22 cellular contexts compared by ENCODE assay signal in genomic region chr5:111679611-111680010, GRCh38.
DNase-seq lines count a peak whose midpoint lies in the region; ATAC-seq and TF ChIP-seq lines count a peak whose summit lies in the region.
"Had no signal": no experiment of that assay in that cellular context is flagged by ENCODE, and none has a peak within 500 bp of the region (broad histone marks: within the 10 kb centered on the region; RNA-seq: fewer than 3 reads in every experiment).

No MANE protein-coding gene starts in this region.

- no peak overlapping the region for H3K23ac ChIP-seq in mesenchymal stem cell (ENCODE audit: low read length in 2 of 2)

- H4K91ac ChIP-seq in mesenchymal stem cell (ENCODE audit: low read length): peak overlapping the region; percentile 22

- H3K27ac Mint-ChIP-seq in osteocyte (ENCODE audit: unreplicated experiment): peak overlapping the region; percentile 5
- H3K27ac Mint-ChIP-seq in activated naive CD4-positive, alpha-beta T cell treated with anti-CD3 and anti-CD28 coated beads for 36 hours: no peak overlapping the region
- H3K27ac Mint-ChIP-seq: B cell; CD8-positive, alpha-beta memory T cell; GM23338 had no signal

- H3K27me3 Mint-ChIP-seq in osteocyte (ENCODE audit: unreplicated experiment): no peaks in the 10 kb centered on the region
- H3K27me3 Mint-ChIP-seq in activated naive CD4-positive, alpha-beta T cell treated with anti-CD3 and anti-CD28 coated beads for 36 hours (ENCODE audit: low read depth): peaks cover 5% of the 10 kb centered on the region

- H3K18ac ChIP-seq in mesenchymal stem cell (ENCODE audit: low read depth in 1 of 2, low read length in 2 of 2): peak overlapping the region; percentile 6 to 95

- H3K36me3 ChIP-seq in SK-N-MC (ENCODE audit: insufficient read depth, low read length) (no peaks in the 10 kb centered on the region), mesenchymal stem cell (ENCODE audit: control insufficient read depth in 1 of 2, insufficient read depth in 2 of 2, low read depth in 1 of 2, low read length in 2 of 2) (no peaks in the 10 kb centered on the region)
- H3K36me3 ChIP-seq: BLaER1 treated with 17β-estradiol and CSF1 and Interleukin-3, amounts not matched to agents 10 nM and 100 nM had no signal

- H3K4me3 Mint-ChIP-seq in osteocyte (ENCODE audit: unreplicated experiment): no peak overlapping the region
- no peak overlapping the region for H3K4me3 Mint-ChIP-seq in activated naive CD4-positive, alpha-beta T cell treated with anti-CD3 and anti-CD28 coated beads for 36 hours
- H3K4me3 Mint-ChIP-seq: B cell; CD8-positive, alpha-beta memory T cell; GM23338 had no signal

- H2AK5ac ChIP-seq in mesenchymal stem cell (ENCODE audit: low read length, severe bottlenecking): peak overlapping the region; percentile 96

- H3K27ac ChIP-seq in SK-N-MC (peak overlapping the region; percentile 94; the same call in 1 of the 2 replicates), mesenchymal stem cell (ENCODE audit: low read length, poor library complexity, severe bottlenecking) (peak overlapping the region; percentile 3)
- H3K27ac ChIP-seq: BLaER1 treated with 17β-estradiol and CSF1 and Interleukin-3, amounts not matched to agents 10 nM and 100 nM; HL-60 had no signal

- peak overlapping the region; percentile 70 to 100 for H2BK12ac ChIP-seq in mesenchymal stem cell (ENCODE audit: low read length in 2 of 2)

- H2BK5ac ChIP-seq in mesenchymal stem cell (ENCODE audit: low read depth, low read length, poor library complexity, severe bottlenecking): no peak overlapping the region

- peak; percentile 62 for DNase-seq in Right ventricle myocardium inferior (ENCODE audit: missing footprints)
- no peak for DNase-seq in Right ventricle myocardium superior
- DNase-seq in SK-N-MC (ENCODE audit: low read depth, low spot score): no peak
- DNase-seq in mesenchymal stem cell: no peak
- no peak for DNase-seq in osteocyte (ENCODE audit: extremely low spot score, unreplicated experiment)
- DNase-seq in activated naive CD4-positive, alpha-beta T cell treated with anti-CD3 and anti-CD28 coated beads for 36 hours: no peak
- no peak for DNase-seq in erythroblast (lab: John Stamatoyannopoulos, UW)
- no peak for DNase-seq in NK-92 treated with Interleukin-12 subunit alpha and Interleukin-12 subunit beta, amount 100 ng/mL, for 24 hours (lab: John Stamatoyannopoulos, UW)
- DNase-seq: 8988T; CD8-positive, alpha-beta memory T cell; COR-L47; DMS 273 treated with DMSO at 0.1 percent for 48 hours; DMS53; DND-41; EL; HCEC 1CT; IMR-90 had no signal

- H3K36me3 Mint-ChIP-seq in osteocyte (ENCODE audit: unreplicated experiment): no peaks in the 10 kb centered on the region
- H3K36me3 Mint-ChIP-seq in activated naive CD4-positive, alpha-beta T cell treated with anti-CD3 and anti-CD28 coated beads for 36 hours (ENCODE audit: low read depth): no peaks in the 10 kb centered on the region
- H3K36me3 Mint-ChIP-seq: CD8-positive, alpha-beta memory T cell had no signal

- ATAC-seq in Right ventricle myocardium inferior (no peak), Right ventricle myocardium superior (ENCODE audit: poor library complexity) (no peak)
- ATAC-seq: GM12878, GM23338 had no signal

- H3K4me1 ChIP-seq in mesenchymal stem cell (ENCODE audit: control insufficient read depth, insufficient read depth, low read depth, low read length): peaks cover 10% of the 10 kb centered on the region

- 92% methylated on average over 7 of the region's 8 CpGs for WGBS in mesenchymal stem cell

- no peak overlapping the region for H3K9ac ChIP-seq in SK-N-MC (ENCODE audit: insufficient read length)
- H3K9ac ChIP-seq in mesenchymal stem cell (ENCODE audit: low read length): no peak overlapping the region
- H3K9ac ChIP-seq: BLaER1 treated with 17β-estradiol and CSF1 and Interleukin-3, amounts not matched to agents 10 nM and 100 nM had no signal

- H2BK15ac ChIP-seq in mesenchymal stem cell (ENCODE audit: low read depth, poor library complexity, severe bottlenecking): no peak overlapping the region

- H3K4me2 ChIP-seq in mesenchymal stem cell (ENCODE audit: low read length, poor library complexity, severe bottlenecking): no peak overlapping the region
- H3K4me2 ChIP-seq: BLaER1 treated with 17β-estradiol and CSF1 and Interleukin-3, amounts not matched to agents 10 nM and 100 nM; GM23338 had no signal

- peaks cover 56% of the 10 kb centered on the region for H3K4me1 Mint-ChIP-seq in osteocyte (ENCODE audit: unreplicated experiment)
- H3K4me1 Mint-ChIP-seq in activated naive CD4-positive, alpha-beta T cell treated with anti-CD3 and anti-CD28 coated beads for 36 hours (ENCODE audit: low read depth): no peaks in the 10 kb centered on the region
- H3K4me1 Mint-ChIP-seq: B cell; CD8-positive, alpha-beta memory T cell had no signal

- intact Hi-C loops in Right ventricle myocardium inferior (cut with DNase I): loop anchor here (2.0 to 5.0 kb wide), 2 partner anchors 78 to 129 kb away; partner anchors contain the start of gene NREP
- intact Hi-C loops in Right ventricle myocardium superior (cut with DNase I): no loop called here
- intact Hi-C loops in activated naive CD4-positive, alpha-beta T cell treated with anti-CD3 and anti-CD28 coated beads for 36 hours (cut with micrococcal nuclease): no loop called here

- no peak overlapping the region for H2AFZ ChIP-seq in mesenchymal stem cell (ENCODE audit: low read depth, low read length)
- H2AFZ ChIP-seq: GM23338 had no signal

- TF ChIP-seq CTCF in osteocyte (IDR thresholded peaks at IDR 0.05): no peak

- H3K4me3 ChIP-seq in SK-N-MC (no peak overlapping the region), mesenchymal stem cell (ENCODE audit: insufficient read depth in 1 of 2, low read depth in 1 of 2, low read length in 2 of 2) (no peak overlapping the region)
- H3K4me3 ChIP-seq: BLaER1 treated with 17β-estradiol and CSF1 and Interleukin-3, amounts not matched to agents 10 nM and 100 nM; GM12878; GM23338 had no signal

- H3K79me1 ChIP-seq in mesenchymal stem cell (replicated peaks; ENCODE audit: low read length, poor library complexity, severe bottlenecking): no peaks in the 10 kb centered on the region

- no peaks in the 10 kb centered on the region for H3K27me3 ChIP-seq in mesenchymal stem cell (ENCODE audit: control insufficient read depth in 1 of 2, insufficient read depth in 1 of 2, low read length in 2 of 2)
- H3K27me3 ChIP-seq: BLaER1 treated with 17β-estradiol and CSF1 and Interleukin-3, amounts not matched to agents 10 nM and 100 nM had no signal

- H2BK120ac ChIP-seq in mesenchymal stem cell (ENCODE audit: low read depth, low read length): no peak overlapping the region

- H3K9me3 Mint-ChIP-seq in osteocyte (ENCODE audit: unreplicated experiment): no peaks in the 10 kb centered on the region
- no peaks in the 10 kb centered on the region for H3K9me3 Mint-ChIP-seq in activated naive CD4-positive, alpha-beta T cell treated with anti-CD3 and anti-CD28 coated beads for 36 hours
- H3K9me3 Mint-ChIP-seq: GM23338 had no signal

- H3K4ac ChIP-seq in mesenchymal stem cell (ENCODE audit: low read depth in 1 of 2, low read length in 2 of 2): peak overlapping the region; percentile 42 to 97

- H3K9me3 ChIP-seq in SK-N-MC (ENCODE audit: low read depth, low read length): no peaks in the 10 kb centered on the region
- no peaks in the 10 kb centered on the region for H3K9me3 ChIP-seq in mesenchymal stem cell (ENCODE audit: control insufficient read depth, low read length)
- H3K9me3 ChIP-seq: BLaER1 treated with 17β-estradiol and CSF1 and Interleukin-3, amounts not matched to agents 10 nM and 100 nM had no signal

- H3K14ac ChIP-seq in mesenchymal stem cell (ENCODE audit: low read length in 2 of 2): peak overlapping the region in 1 of 2 experiments; percentile 95

- H4K8ac ChIP-seq in mesenchymal stem cell (ENCODE audit: low read length): no peak overlapping the region

- CTCF ChIA-PET in activated naive CD4-positive, alpha-beta T cell treated with anti-CD3 and anti-CD28 coated beads for 36 hours (lab: Charles Lee): no interaction called here

- no peak for TF ChIP-seq POLR2A in erythroblast (IDR thresholded peaks at IDR 0.05; ENCODE audit: low read length)
